Comparison of ENCODE assay signal across 8 cellular contexts in the genomic region with DNA sequence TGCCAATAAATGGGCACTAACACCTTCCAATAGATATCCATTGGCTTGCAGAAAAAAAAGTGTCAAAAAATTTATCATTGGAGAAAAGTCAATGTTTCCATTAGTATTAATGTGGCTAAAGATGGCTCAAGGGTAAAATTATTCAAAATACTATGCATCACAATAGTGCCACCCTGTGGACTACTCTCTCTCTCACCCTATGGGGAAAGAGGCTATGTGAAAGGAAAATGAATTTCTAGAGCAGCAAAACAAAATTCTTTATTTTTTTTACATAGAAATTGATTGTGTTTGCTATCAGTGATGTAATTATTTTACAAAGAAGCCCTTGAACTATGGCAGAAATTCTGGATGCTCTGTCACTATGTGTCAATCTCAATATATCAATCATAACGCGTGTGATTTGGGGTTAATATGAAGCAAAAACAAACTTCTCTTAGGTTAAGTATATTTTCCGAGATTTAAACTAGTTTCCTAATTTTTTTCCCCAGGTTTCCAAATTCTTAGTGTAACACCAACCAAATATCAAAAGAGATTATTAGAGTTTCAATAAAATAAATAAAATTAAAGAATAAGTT.
DNase-seq lines count a peak whose midpoint lies in the region; ATAC-seq, FAIRE-seq and TF ChIP-seq lines count a peak whose summit lies in the region.
"Not testable (repeated sequence)": the region's sequence is repeated elsewhere in the genome, so short reads cannot be mapped to it uniquely, and the experiment has no call there.

No MANE protein-coding gene starts in this region.

- not testable (repeated sequence) for H3K9me2 ChIP-seq in OCI-LY7 (ENCODE audit: insufficient read depth, low read length)

- POLR2A ChIA-PET in GM10248 (lab: Yijun Ruan, JAX); OCI-LY7 (lab: Charles Lee); GM12878 (lab: Charles Lee): not testable (repeated sequence)

- not testable (repeated sequence) for H3K79me2 ChIP-seq in OCI-LY7 (ENCODE audit: insufficient read depth, low read depth, low read length); GM12878 (ENCODE audit: control insufficient read depth, insufficient read depth, low read length)

- H4K20me1 ChIP-seq in OCI-LY7 (ENCODE audit: insufficient read depth, low read length); GM12878 (ENCODE audit: control insufficient read depth, insufficient read depth): not testable (repeated sequence)

- H3K4me2 ChIP-seq in OCI-LY7 (ENCODE audit: low read length); GM12878 (ENCODE audit: control insufficient read depth, insufficient read depth): not testable (repeated sequence)

- intact Hi-C loops in OCI-LY7 (cut with micrococcal nuclease; ENCODE audit: unreplicated experiment), result loop anchor here (5.0 kb wide), 1 partner anchor 622 kb away; no protein-coding TSS in a partner anchor
- intact Hi-C loops in GM12878 (cut with micrococcal nuclease; ENCODE audit: unreplicated experiment), result not testable (repeated sequence)

- not testable (repeated sequence) for H3K4me1 ChIP-seq in OCI-LY7 (ENCODE audit: insufficient read depth, low read length, poor library complexity, severe bottlenecking); GM12878 (ENCODE audit: control insufficient read depth, insufficient read depth, low read length); liver (ENCODE audit: control insufficient read depth in 4 of 4, insufficient read depth in 4 of 4, low read length in 3 of 4)

- H3K27ac ChIP-seq in OCI-LY7 (ENCODE audit: low read depth, low read length, poor library complexity, severe bottlenecking); GM12878 (ENCODE audit: control insufficient read depth, insufficient read depth); liver (ENCODE audit: low read depth in 1 of 2, low read length in 2 of 2): not testable (repeated sequence)

- not testable (repeated sequence) for H3K36me3 ChIP-seq in OCI-LY7 (ENCODE audit: insufficient read depth, low read length); GM12878 (ENCODE audit: control insufficient read depth in 2 of 2, insufficient read depth in 2 of 2, low read length in 1 of 2); liver (ENCODE audit: control insufficient read depth in 4 of 4, insufficient read depth in 3 of 4, low read depth in 1 of 4, low read length in 3 of 4)

- not testable (repeated sequence) for TF ChIP-seq POLR2A in GM12878 (IDR thresholded peaks at IDR 0.05; ENCODE audit: low read depth, low read length)

- in situ Hi-C loops in GM12878 (cut with MboI), result not testable (repeated sequence)

- not testable (repeated sequence) for H3K9ac ChIP-seq in GM12878 (ENCODE audit: control insufficient read depth, insufficient read depth, low read length); liver (ENCODE audit: low read depth in 1 of 2, low read length in 2 of 2)

- H3K4me3 ChIP-seq in LNCaP clone FGC (ENCODE audit: low read depth, low read length); OCI-LY7 (ENCODE audit: low read depth, low read length, poor library complexity, severe bottlenecking); GM12878; liver (ENCODE audit: low read depth in 1 of 3, low read length in 3 of 3); retinal pigment epithelial cell (ENCODE audit: low read length): not testable (repeated sequence)

- 61% methylated on average over 3 of the region's 3 CpGs for WGBS in GM12878 (ENCODE audit: insufficient coverage, insufficient replicate concordance, low lambda C conversion rate, missing lambda C conversion rate)
- WGBS in liver, result 62% methylated on average over 3 of the region's 3 CpGs

- CTCF ChIA-PET in GM10248 (lab: Yijun Ruan, JAX); OCI-LY7 (lab: Charles Lee; ENCODE audit: unreplicated experiment); GM12878 (lab: Yijun Ruan, JAX): not testable (repeated sequence)

- RAD21 ChIA-PET in GM12878 (lab: Charles Lee; ENCODE audit: unreplicated experiment), result not testable (repeated sequence)

- TF ChIP-seq RAD21 in GM12878 (IDR thresholded peaks at IDR 0.05; ENCODE audit: insufficient read depth, low read depth, low read length) (peak; percentile 34; the same call in 1 of the 2 replicates), liver (IDR thresholded peaks at IDR 0.05) (peak; percentile 42 to 67)

- not testable (repeated sequence) for TF ChIP-seq EP300 in GM12878 (IDR thresholded peaks at IDR 0.05; ENCODE audit: borderline replicate concordance in 1 of 2, control insufficient read depth in 1 of 2, low read depth in 2 of 2, low read length in 2 of 2)

- H3K27me3 ChIP-seq in GM12878 (replicated peaks in 1 of 2; ENCODE audit: control insufficient read depth in 2 of 2, insufficient read depth in 2 of 2, low read length in 1 of 2); liver (ENCODE audit: control insufficient read depth in 4 of 4, insufficient read depth in 4 of 4, low read length in 3 of 4): not testable (repeated sequence)

- TF ChIP-seq CTCF in GM10248 (IDR thresholded peaks at IDR 0.05; ENCODE audit: control extremely low read depth, extremely low read depth, low read depth, missing control alignments) (peak; percentile 13), LNCaP clone FGC (IDR thresholded peaks at IDR 0.05; ENCODE audit: control insufficient read depth, extremely low read depth, insufficient read depth) (0 out of 2 replicates have a peak, but pooled peaks have one; percentile 8), OCI-LY7 (conservative IDR thresholded peaks at IDR 0.05; ENCODE audit: low read length) (peak; percentile 83), GM12878 (IDR thresholded peaks at IDR 0.05 in 2 of 3, conservative IDR thresholded peaks at IDR 0.05 in 1 of 3; ENCODE audit: control insufficient read depth in 2 of 3, extremely low read depth in 1 of 3, insufficient read depth in 1 of 3, low read depth in 3 of 3, low read length in 3 of 3) (peak; percentile 19 to 38 (median 28); a peak in 3 of 6 replicates), liver (IDR thresholded peaks at IDR 0.05; ENCODE audit: low read depth, low read length, missing input control) (peak; percentile 32), retinal pigment epithelial cell (conservative IDR thresholded peaks at IDR 0.05; ENCODE audit: low read depth, low read length) (peak; percentile 53)

- SMC1A ChIA-PET in GM12878 (lab: Charles Lee; ENCODE audit: uncharacterized antibody, unreplicated experiment), result not testable (repeated sequence)

- not testable (repeated sequence) for H3K9me3 ChIP-seq in OCI-LY7 (ENCODE audit: low read length); GM12878 (replicated peaks; ENCODE audit: control insufficient read depth, insufficient read depth, low read length); liver (ENCODE audit: control insufficient read depth in 4 of 4, low read length in 3 of 4)

- ATAC-seq in GM12878, result peak; percentile 58; the same call in 2 of the 3 replicates

- FAIRE-seq in A204.1 (lab: Jason Lieb, UNC), result peak; percentile 96
- FAIRE-seq in GM12878 (lab: Jason Lieb, UNC), result not testable (repeated sequence)

- not testable (repeated sequence) for BruUV-seq in OCI-LY7 (replicated peaks; lab: Mats Ljungman, UMichigan); GM12878 (replicated peaks; lab: Mats Ljungman, UMichigan)

- DNase-seq in GM10248 (ENCODE audit: extremely low spot score); LNCaP clone FGC (ENCODE audit: low read depth); GM12878 (ENCODE audit: low read depth, low spot score); retinal pigment epithelial cell (ENCODE audit: low read depth): not testable (repeated sequence)
- DNase-seq in OCI-LY7 (ENCODE audit: low spot score), result peak; percentile 23
- peak; percentile 3 for DNase-seq in fibroblast of peridontal ligament (ENCODE audit: extremely low read depth)

- not testable (repeated sequence) for H2AFZ ChIP-seq in OCI-LY7 (ENCODE audit: low read length); GM12878 (ENCODE audit: control insufficient read depth, low read depth, low read length)

TF ChIP-seq in GM12878, 131 proteins besides CTCF, POLR2A, EP300 and RAD21:
- TF ChIP-seq SMC3 (IDR thresholded peaks at IDR 0.05; ENCODE audit: borderline replicate concordance, low read length), result peak; percentile 36; the same call in 1 of the 2 replicates

Comparison
In these comparisons a context has a peak if more than half of its experiments do, and no peak if none do; other contexts are left out.
1. CTCF ChIP-seq: peak in every context shown above with its lines; median percentile 83 in OCI-LY7; 53 in retinal pigment epithelial cell; 32 in liver; 28 in GM12878; 13 in GM10248; 8 in LNCaP clone FGC.